ENCODE assay signal across 11 cellular contexts in the genomic region with DNA sequence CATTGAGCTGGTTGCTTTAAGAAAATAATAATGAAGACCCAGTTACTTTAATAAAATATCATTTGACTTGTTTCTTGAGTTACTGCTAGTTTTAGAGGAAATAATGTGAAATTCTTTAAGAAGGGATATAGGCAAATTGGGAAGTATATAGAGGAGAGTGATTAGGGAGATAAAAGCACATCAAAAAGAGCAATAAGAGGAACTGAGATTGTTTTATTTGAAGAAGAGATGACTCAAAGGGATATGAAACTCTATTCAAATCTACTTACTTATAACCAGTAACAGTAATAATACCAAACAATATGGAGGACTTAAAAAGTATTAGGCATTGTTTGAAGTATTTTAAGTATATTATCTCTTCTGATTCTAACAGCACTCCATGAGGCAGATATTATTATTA. TPM values are rescaled to one million over a fixed set of nuclear protein-coding genes. Genes with fewer than 3 reads are reported as not detected.
DNase-seq lines count a peak whose midpoint lies in the region; ATAC-seq and TF ChIP-seq lines count a peak whose summit lies in the region.
"Had no signal": no experiment of that assay in that cellular context is flagged by ENCODE, and none has a peak within 500 bp of the region (broad histone marks: within the 10 kb centered on the region; RNA-seq: fewer than 3 reads in every experiment).

No MANE protein-coding gene starts in this region.

- TF ChIP-seq POLR2A in GM18505 (IDR thresholded peaks at IDR 0.05; ENCODE audit: borderline replicate concordance, extremely low read depth, insufficient read depth, insufficient read length), result no peak

- peak; percentile 78 for ATAC-seq in GM18505 (IDR thresholded peaks at IDR 0.05; ENCODE audit: unreplicated experiment)
- ATAC-seq in GM21381 (IDR thresholded peaks at IDR 0.05; ENCODE audit: unreplicated experiment), result peak; percentile 62
- peak; percentile 73 for ATAC-seq in HG03025 (IDR thresholded peaks at IDR 0.05; ENCODE audit: low FRiP score, unreplicated experiment)
- ATAC-seq in GM19324 (IDR thresholded peaks at IDR 0.05; ENCODE audit: low FRiP score, unreplicated experiment), result no peak

- DNase-seq in MV-4-11 (lab: John Stamatoyannopoulos, UW) (peak; percentile 70), ureter (ENCODE audit: low spot score) (no peak), AG20443 (ENCODE audit: low spot score) (no peak), NCI-H1417 treated with DMSO at 0.1 percent for 48 hours (lab: John Stamatoyannopoulos, UW) (no peak)
- DNase-seq: midbrain, NCI-H526, transverse colon had no signal

RNA-seq across cellular contexts. Expression of gene LRRK2, which starts 37.1 kb away (rescaled TPM):
- total RNA-seq in ureter, result 12.7 TPM
